Comparison of ENCODE assay signal across 1 cellular context in the genomic region with DNA sequence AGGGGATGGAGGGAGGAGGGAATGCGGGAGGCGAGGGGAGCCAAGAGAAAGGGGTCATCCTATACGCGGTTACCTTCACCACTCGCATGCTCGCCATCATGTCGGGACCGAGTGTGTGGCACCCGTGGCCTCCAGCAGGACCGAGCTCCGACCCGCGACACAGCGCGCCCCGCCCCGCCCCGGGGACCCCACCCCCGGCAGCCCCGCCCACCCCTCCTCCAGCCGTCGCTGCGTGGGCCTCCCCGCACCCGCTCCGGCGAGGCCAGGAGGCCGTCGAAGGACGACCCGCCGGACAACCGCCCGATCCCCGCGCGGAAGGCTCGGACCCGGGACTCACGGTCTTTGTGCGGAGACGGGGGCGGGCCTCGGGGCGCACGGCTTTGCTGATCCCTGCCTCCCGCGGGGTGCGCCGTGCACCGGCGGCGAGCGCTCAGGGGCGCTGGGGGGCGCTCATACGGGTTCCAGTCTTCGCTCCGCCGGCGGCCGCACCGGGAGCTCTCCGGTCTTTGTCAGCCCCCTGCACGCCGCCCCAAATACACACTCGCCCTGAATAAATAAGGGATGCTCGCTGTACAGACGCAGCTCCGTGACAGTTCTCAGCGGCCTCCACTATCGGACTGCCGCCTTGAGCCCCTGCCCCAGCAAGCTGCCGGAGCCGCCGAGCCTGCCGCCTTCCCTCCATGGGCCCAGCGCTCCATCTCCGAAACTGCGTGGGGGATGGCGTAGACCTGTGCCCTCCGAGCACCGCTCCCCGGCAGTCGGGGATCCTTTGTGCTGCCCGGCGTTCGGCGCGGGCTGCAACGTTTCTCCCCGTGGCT.
TF ChIP-seq lines count a peak whose summit lies in the region.

A gene (minus strand): TSS at position 161 of the 818 bp plus-strand sequence. CDS start 61 bp downstream, at position 100.

TF ChIP-seq in GM23338, 12 proteins besides CTCF, POLR2A, EP300 and RAD21 (continued from another document):
- TF ChIP-seq, protein P1, sequence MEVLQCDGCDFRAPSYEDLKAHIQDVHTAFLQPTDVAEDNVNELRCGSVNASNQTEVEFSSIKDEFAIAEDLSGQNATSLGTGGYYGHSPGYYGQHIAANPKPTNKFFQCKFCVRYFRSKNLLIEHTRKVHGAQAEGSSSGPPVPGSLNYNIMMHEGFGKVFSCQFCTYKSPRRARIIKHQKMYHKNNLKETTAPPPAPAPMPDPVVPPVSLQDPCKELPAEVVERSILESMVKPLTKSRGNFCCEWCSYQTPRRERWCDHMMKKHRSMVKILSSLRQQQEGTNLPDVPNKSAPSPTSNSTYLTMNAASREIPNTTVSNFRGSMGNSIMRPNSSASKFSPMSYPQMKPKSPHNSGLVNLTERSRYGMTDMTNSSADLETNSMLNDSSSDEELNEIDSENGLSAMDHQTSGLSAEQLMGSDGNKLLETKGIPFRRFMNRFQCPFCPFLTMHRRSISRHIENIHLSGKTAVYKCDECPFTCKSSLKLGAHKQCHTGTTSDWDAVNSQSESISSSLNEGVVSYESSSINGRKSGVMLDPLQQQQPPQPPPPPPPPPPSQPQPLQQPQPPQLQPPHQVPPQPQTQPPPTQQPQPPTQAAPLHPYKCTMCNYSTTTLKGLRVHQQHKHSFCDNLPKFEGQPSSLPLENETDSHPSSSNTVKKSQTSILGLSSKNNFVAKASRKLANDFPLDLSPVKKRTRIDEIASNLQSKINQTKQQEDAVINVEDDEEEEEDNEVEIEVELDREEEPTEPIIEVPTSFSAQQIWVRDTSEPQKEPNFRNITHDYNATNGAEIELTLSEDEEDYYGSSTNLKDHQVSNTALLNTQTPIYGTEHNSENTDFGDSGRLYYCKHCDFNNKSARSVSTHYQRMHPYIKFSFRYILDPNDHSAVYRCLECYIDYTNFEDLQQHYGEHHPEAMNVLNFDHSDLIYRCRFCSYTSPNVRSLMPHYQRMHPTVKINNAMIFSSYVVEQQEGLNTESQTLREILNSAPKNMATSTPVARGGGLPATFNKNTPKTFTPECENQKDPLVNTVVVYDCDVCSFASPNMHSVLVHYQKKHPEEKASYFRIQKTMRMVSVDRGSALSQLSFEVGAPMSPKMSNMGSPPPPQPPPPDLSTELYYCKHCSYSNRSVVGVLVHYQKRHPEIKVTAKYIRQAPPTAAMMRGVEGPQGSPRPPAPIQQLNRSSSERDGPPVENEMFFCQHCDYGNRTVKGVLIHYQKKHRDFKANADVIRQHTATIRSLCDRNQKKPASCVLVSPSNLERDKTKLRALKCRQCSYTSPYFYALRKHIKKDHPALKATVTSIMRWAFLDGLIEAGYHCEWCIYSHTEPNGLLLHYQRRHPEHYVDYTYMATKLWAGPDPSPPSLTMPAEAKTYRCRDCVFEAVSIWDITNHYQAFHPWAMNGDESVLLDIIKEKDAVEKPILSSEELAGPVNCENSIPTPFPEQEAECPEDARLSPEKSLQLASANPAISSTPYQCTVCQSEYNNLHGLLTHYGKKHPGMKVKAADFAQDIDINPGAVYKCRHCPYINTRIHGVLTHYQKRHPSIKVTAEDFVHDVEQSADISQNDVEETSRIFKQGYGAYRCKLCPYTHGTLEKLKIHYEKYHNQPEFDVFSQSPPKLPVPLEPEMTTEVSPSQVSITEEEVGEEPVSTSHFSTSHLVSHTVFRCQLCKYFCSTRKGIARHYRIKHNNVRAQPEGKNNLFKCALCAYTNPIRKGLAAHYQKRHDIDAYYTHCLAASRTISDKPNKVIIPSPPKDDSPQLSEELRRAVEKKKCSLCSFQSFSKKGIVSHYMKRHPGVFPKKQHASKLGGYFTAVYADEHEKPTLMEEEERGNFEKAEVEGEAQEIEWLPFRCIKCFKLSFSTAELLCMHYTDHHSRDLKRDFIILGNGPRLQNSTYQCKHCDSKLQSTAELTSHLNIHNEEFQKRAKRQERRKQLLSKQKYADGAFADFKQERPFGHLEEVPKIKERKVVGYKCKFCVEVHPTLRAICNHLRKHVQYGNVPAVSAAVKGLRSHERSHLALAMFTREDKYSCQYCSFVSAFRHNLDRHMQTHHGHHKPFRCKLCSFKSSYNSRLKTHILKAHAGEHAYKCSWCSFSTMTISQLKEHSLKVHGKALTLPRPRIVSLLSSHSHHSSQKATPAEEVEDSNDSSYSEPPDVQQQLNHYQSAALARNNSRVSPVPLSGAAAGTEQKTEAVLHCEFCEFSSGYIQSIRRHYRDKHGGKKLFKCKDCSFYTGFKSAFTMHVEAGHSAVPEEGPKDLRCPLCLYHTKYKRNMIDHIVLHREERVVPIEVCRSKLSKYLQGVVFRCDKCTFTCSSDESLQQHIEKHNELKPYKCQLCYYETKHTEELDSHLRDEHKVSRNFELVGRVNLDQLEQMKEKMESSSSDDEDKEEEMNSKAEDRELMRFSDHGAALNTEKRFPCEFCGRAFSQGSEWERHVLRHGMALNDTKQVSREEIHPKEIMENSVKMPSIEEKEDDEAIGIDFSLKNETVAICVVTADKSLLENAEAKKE (CRISPR knock-in tag; IDR thresholded peaks at IDR 0.05) = no peak
- TF ChIP-seq, protein P2, sequence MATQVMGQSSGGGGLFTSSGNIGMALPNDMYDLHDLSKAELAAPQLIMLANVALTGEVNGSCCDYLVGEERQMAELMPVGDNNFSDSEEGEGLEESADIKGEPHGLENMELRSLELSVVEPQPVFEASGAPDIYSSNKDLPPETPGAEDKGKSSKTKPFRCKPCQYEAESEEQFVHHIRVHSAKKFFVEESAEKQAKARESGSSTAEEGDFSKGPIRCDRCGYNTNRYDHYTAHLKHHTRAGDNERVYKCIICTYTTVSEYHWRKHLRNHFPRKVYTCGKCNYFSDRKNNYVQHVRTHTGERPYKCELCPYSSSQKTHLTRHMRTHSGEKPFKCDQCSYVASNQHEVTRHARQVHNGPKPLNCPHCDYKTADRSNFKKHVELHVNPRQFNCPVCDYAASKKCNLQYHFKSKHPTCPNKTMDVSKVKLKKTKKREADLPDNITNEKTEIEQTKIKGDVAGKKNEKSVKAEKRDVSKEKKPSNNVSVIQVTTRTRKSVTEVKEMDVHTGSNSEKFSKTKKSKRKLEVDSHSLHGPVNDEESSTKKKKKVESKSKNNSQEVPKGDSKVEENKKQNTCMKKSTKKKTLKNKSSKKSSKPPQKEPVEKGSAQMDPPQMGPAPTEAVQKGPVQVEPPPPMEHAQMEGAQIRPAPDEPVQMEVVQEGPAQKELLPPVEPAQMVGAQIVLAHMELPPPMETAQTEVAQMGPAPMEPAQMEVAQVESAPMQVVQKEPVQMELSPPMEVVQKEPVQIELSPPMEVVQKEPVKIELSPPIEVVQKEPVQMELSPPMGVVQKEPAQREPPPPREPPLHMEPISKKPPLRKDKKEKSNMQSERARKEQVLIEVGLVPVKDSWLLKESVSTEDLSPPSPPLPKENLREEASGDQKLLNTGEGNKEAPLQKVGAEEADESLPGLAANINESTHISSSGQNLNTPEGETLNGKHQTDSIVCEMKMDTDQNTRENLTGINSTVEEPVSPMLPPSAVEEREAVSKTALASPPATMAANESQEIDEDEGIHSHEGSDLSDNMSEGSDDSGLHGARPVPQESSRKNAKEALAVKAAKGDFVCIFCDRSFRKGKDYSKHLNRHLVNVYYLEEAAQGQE (IDR thresholded peaks at IDR 0.05; ENCODE audit: unreplicated experiment) = no peak
- TF ChIP-seq NANOG (IDR thresholded peaks at IDR 0.05; ENCODE audit: borderline replicate concordance) (no peak), POLR2AphosphoS5 (IDR thresholded peaks at IDR 0.05; ENCODE audit: low read depth) (peak; percentile 58), JUNB (IDR thresholded peaks at IDR 0.05; ENCODE audit: unreplicated experiment) (no peak), ZNF331 (CRISPR knock-in tag; IDR thresholded peaks at IDR 0.05; ENCODE audit: low read depth) (no peak), EZH2phosphoT487 (IDR thresholded peaks at IDR 0.05; ENCODE audit: unreplicated experiment) (no peak)
- TF ChIP-seq, protein P3, sequence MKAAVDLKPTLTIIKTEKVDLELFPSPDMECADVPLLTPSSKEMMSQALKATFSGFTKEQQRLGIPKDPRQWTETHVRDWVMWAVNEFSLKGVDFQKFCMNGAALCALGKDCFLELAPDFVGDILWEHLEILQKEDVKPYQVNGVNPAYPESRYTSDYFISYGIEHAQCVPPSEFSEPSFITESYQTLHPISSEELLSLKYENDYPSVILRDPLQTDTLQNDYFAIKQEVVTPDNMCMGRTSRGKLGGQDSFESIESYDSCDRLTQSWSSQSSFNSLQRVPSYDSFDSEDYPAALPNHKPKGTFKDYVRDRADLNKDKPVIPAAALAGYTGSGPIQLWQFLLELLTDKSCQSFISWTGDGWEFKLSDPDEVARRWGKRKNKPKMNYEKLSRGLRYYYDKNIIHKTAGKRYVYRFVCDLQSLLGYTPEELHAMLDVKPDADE (IDR thresholded peaks at IDR 0.05) = 0 out of 2 replicates have a peak, but pooled peaks have one; percentile 30
